ENCODE assay signal across 10 cellular contexts in the genomic region with DNA sequence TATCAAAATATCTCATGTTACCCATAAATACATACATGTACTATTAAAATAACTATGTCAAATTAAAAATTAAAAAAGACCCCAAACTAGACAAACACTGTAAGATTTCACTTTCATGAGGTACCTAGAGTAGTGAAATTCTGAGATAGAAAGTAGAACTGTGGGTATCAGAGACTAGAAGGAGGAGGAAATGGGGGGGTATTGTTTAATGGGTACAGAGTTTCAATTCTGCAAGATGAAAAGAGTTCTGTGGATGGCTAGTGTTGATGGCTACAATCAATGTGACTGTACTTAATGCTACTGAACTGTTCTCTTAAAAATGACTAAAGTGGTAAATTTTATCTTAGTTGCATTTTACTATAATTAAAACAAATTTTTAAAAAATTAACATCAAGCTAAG. TPM values are rescaled to one million over a fixed set of nuclear protein-coding genes. Genes with fewer than 3 reads are reported as not detected.
DNase-seq lines count a peak whose midpoint lies in the region; ATAC-seq and TF ChIP-seq lines count a peak whose summit lies in the region.
"Had no signal": no experiment of that assay in that cellular context is flagged by ENCODE, and none has a peak within 500 bp of the region (broad histone marks: within the 10 kb centered on the region; RNA-seq: fewer than 3 reads in every experiment).

No MANE protein-coding gene starts in this region.

- no peak for DNase-seq in activated T-cell treated with anti-CD3 and anti-CD28 coated beads, Interleukin-2, amount 50 U/mL, for 72 hours
- no peak for DNase-seq in activated T-cell treated with anti-CD3 and anti-CD28 coated beads, Interleukin-2, amount 50 U/mL, for 48 hours
- DNase-seq in stimulated activated naive CD8-positive, alpha-beta T cell treated with anti-CD3 and anti-CD28 coated beads, Interleukin-15, Interleukin-2, amounts not matched to agents 100 U/mL and 50 U/mL, for 24 hours, result no peak
- no peak for DNase-seq in heart right ventricle
- DNase-seq in T-helper 9 cell, result no peak
- DNase-seq: ACHN, occipital lobe had no signal

- no peak for TF ChIP-seq EP300 in gastroesophageal sphincter (IDR thresholded peaks at IDR 0.05)

- H3K4me3 ChIP-seq in gastroesophageal sphincter (no peak overlapping the region), heart right ventricle (no peak overlapping the region)

- no peaks in the 10 kb centered on the region for H3K27me3 ChIP-seq in gastroesophageal sphincter
- no peaks in the 10 kb centered on the region for H3K27me3 ChIP-seq in heart right ventricle

- peak overlapping the region; percentile 96 for H3K27ac Mint-ChIP-seq in activated T-cell treated with anti-CD3 and anti-CD28 coated beads, Interleukin-2, amount 50 U/mL, for 72 hours

- TF ChIP-seq CTCF in gastroesophageal sphincter (IDR thresholded peaks at IDR 0.05), result no peak
- no peak for TF ChIP-seq CTCF in heart right ventricle (IDR thresholded peaks at IDR 0.05)

- H3K4me1 ChIP-seq in gastroesophageal sphincter (peaks cover 0 to 15% (median 5%) of the 10 kb centered on the region in 3 donors), heart right ventricle (peaks cover 0 to 39% (median 15%) of the 10 kb centered on the region in 9 donors)

- peaks cover 3 to 12% of the 10 kb centered on the region in 2 donors for H3K9me3 Mint-ChIP-seq in activated T-cell treated with anti-CD3 and anti-CD28 coated beads, Interleukin-2, amount 50 U/mL, for 72 hours

- H3K4me1 Mint-ChIP-seq in activated T-cell treated with anti-CD3 and anti-CD28 coated beads, Interleukin-2, amount 50 U/mL, for 72 hours (ENCODE audit: low read depth), result peaks cover 64% of the 10 kb centered on the region

- H3K36me3 ChIP-seq in gastroesophageal sphincter, result peaks cover 0 to 2% of the 10 kb centered on the region in 2 donors
- H3K36me3 ChIP-seq in heart right ventricle, result peaks cover 0 to 14% (median 0%) of the 10 kb centered on the region in 9 donors

- no peaks in the 10 kb centered on the region for H3K27me3 Mint-ChIP-seq in activated T-cell treated with anti-CD3 and anti-CD28 coated beads, Interleukin-2, amount 50 U/mL, for 72 hours (ENCODE audit: low read depth)

- H3K36me3 Mint-ChIP-seq in activated T-cell treated with anti-CD3 and anti-CD28 coated beads, Interleukin-2, amount 50 U/mL, for 72 hours (ENCODE audit: insufficient read depth in 2 of 2), result peaks cover 14 to 18% of the 10 kb centered on the region in 2 donors

- no peak overlapping the region for H3K4me3 Mint-ChIP-seq in activated T-cell treated with anti-CD3 and anti-CD28 coated beads, Interleukin-2, amount 50 U/mL, for 72 hours

- no peak overlapping the region for H3K27ac ChIP-seq in gastroesophageal sphincter
- no peak overlapping the region for H3K27ac ChIP-seq in heart right ventricle

- intact Hi-C loops in heart right ventricle (cut with DNase I), result no loop called here

- no peak for TF ChIP-seq POLR2A in gastroesophageal sphincter (IDR thresholded peaks at IDR 0.05)

- H3K9me3 ChIP-seq in gastroesophageal sphincter, result no peaks in the 10 kb centered on the region
- peaks cover 0 to 26% (median 10%) of the 10 kb centered on the region in 11 donors for H3K9me3 ChIP-seq in heart right ventricle

- no peak for ATAC-seq in activated T-cell treated with anti-CD3 and anti-CD28 coated beads, Interleukin-2, amount 50 U/mL, for 72 hours (replicated peaks in 1 of 2)
- peak; percentile 56 for ATAC-seq in HG02623 (IDR thresholded peaks at IDR 0.05; ENCODE audit: unreplicated experiment)
- ATAC-seq in HG03558 (IDR thresholded peaks at IDR 0.05; ENCODE audit: extremely low read depth, unreplicated experiment), result peak; percentile 53
- peak; percentile 55 for ATAC-seq in stimulated activated naive CD8-positive, alpha-beta T cell treated with anti-CD3 and anti-CD28 coated beads, Interleukin-15, Interleukin-2, amounts not matched to agents 100 U/mL and 50 U/mL, for 24 hours
- no peak for ATAC-seq in gastroesophageal sphincter
- ATAC-seq in heart right ventricle, result no peak

RNA-seq across cellular contexts. Expression of a gene that starts 36.6 kb away (rescaled TPM):
- total RNA-seq in activated T-cell treated with anti-CD3 and anti-CD28 coated beads, Interleukin-2, amount 50 U/mL, for 72 hours, result 10 to 100 TPM; 37.3 to 44.4 TPM
- 1 to 10 TPM; 5.9 to 8.7 (median 7.2) TPM for total RNA-seq in gastroesophageal sphincter
- total RNA-seq in heart right ventricle, result 10 to 100 TPM in 4 of 10 donors, 1 to 10 TPM in 6; 5.9 to 14.2 (median 8.4) TPM
- 1 to 10 TPM in 1 of 2 donors, under 1 TPM in 1; 0.83 to 1.5 TPM for polyA plus RNA-seq in heart right ventricle

Comparison
In these comparisons a context has a peak if more than half of its experiments do, and no peak if none do; other contexts are left out.
1. ATAC-seq: peak in HG02623 (single experiment), HG03558 (single experiment) and stimulated activated naive CD8-positive, alpha-beta T cell treated with anti-CD3 and anti-CD28 coated beads, Interleukin-15, Interleukin-2, amounts not matched to agents 100 U/mL and 50 U/mL, for 24 hours (single experiment); none in activated T-cell treated with anti-CD3 and anti-CD28 coated beads, Interleukin-2, amount 50 U/mL, for 72 hours (0 of 2), gastroesophageal sphincter (single experiment) and heart right ventricle (0 of 8).